In genomic region chr3:129249284-129250065, GRCh38 we compare ENCODE assay signal across 8 cellular contexts. TPM values are rescaled to one million over a fixed set of nuclear protein-coding genes. Genes with fewer than 3 reads are reported as not detected.
A peak's percentile ranks its signal among the peaks of the same experiment; 100 is the strongest.
DNase-seq lines count a peak whose midpoint lies in the region; ATAC-seq and TF ChIP-seq lines count a peak whose summit lies in the region.

A gene with protein sequence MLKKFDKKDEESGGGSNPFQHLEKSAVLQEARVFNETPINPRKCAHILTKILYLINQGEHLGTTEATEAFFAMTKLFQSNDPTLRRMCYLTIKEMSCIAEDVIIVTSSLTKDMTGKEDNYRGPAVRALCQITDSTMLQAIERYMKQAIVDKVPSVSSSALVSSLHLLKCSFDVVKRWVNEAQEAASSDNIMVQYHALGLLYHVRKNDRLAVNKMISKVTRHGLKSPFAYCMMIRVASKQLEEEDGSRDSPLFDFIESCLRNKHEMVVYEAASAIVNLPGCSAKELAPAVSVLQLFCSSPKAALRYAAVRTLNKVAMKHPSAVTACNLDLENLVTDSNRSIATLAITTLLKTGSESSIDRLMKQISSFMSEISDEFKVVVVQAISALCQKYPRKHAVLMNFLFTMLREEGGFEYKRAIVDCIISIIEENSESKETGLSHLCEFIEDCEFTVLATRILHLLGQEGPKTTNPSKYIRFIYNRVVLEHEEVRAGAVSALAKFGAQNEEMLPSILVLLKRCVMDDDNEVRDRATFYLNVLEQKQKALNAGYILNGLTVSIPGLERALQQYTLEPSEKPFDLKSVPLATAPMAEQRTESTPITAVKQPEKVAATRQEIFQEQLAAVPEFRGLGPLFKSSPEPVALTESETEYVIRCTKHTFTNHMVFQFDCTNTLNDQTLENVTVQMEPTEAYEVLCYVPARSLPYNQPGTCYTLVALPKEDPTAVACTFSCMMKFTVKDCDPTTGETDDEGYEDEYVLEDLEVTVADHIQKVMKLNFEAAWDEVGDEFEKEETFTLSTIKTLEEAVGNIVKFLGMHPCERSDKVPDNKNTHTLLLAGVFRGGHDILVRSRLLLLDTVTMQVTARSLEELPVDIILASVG (plus strand): TSS chr3:129249606. CDS start chr3:129249710, 104 bp downstream.

- peaks cover 5% of the 10 kb centered on the region for H3K36me3 Mint-ChIP-seq in activated naive CD4-positive, alpha-beta T cell treated with anti-CD3 and anti-CD28 coated beads, Interleukin-2, amount 50 U/mL, for 24 hours

- no peak for TF ChIP-seq EP300 in suprapubic skin (IDR thresholded peaks at IDR 0.05)

- POLR2A ChIA-PET in GM10248 (lab: Yijun Ruan, JAX), result interaction anchor here (0.6 to 1.9 kb wide), 3 partner anchors 59 to 95 kb away, joined by 5 to 8 read pairs (median 6); a partner anchor contains a TSS

- WGBS in suprapubic skin, result 2% methylated on average over 19 of the region's 48 CpGs

- peak within 1 kb of the TSS; percentile 83 for H3K4me3 ChIP-seq in suprapubic skin

- H3K9me3 ChIP-seq in suprapubic skin, result no peaks in the 10 kb centered on the region

- H3K9me3 Mint-ChIP-seq in activated naive CD4-positive, alpha-beta T cell treated with anti-CD3 and anti-CD28 coated beads, Interleukin-2, amount 50 U/mL, for 24 hours, result no peaks in the 10 kb centered on the region

- H3K4me1 Mint-ChIP-seq in activated naive CD4-positive, alpha-beta T cell treated with anti-CD3 and anti-CD28 coated beads, Interleukin-2, amount 50 U/mL, for 24 hours, result peaks cover 57% of the 10 kb centered on the region

- TF ChIP-seq POLR2A in suprapubic skin (IDR thresholded peaks at IDR 0.05), result peak; percentile 53 to 95

- peaks cover 25% of the 10 kb centered on the region for H3K36me3 ChIP-seq in suprapubic skin

- H3K27me3 Mint-ChIP-seq in activated naive CD4-positive, alpha-beta T cell treated with anti-CD3 and anti-CD28 coated beads, Interleukin-2, amount 50 U/mL, for 24 hours, result no peaks in the 10 kb centered on the region

- TF ChIP-seq CTCF in GM10248 (IDR thresholded peaks at IDR 0.05; ENCODE audit: control extremely low read depth, extremely low read depth, low read depth, missing control alignments), result no peak
- TF ChIP-seq CTCF in omental fat pad (IDR thresholded peaks at IDR 0.05), result no peak
- no peak for TF ChIP-seq CTCF in suprapubic skin (IDR thresholded peaks at IDR 0.05)

- DNase-seq in GM10248 (ENCODE audit: extremely low spot score), result peak; percentile 97
- peak; percentile 88 for DNase-seq in NCI-H1105 treated with DMSO at 0.1 percent for 48 hours (lab: John Stamatoyannopoulos, UW)
- peak; percentile 83 for DNase-seq in SKM-1 (lab: John Stamatoyannopoulos, UW; ENCODE audit: unreplicated experiment)
- peak; percentile 82 for DNase-seq in globus pallidus (ENCODE audit: low spot score)
- peak; percentile 54 for DNase-seq in omental fat pad (ENCODE audit: low spot score)
- peak; percentile 90 to 91 for DNase-seq in suprapubic skin (ENCODE audit: low spot score in 2 of 2)

- peak within 1 kb of the TSS; percentile 97 for H3K27ac Mint-ChIP-seq in activated naive CD4-positive, alpha-beta T cell treated with anti-CD3 and anti-CD28 coated beads, Interleukin-2, amount 50 U/mL, for 24 hours

- H3K4me1 ChIP-seq in suprapubic skin, result peaks cover 46% of the 10 kb centered on the region

- H3K27me3 ChIP-seq in suprapubic skin, result no peaks in the 10 kb centered on the region

- ATAC-seq in HG02623 (IDR thresholded peaks at IDR 0.05; ENCODE audit: unreplicated experiment), result peak; percentile 92
- peak; percentile 89 for ATAC-seq in omental fat pad (ENCODE audit: low FRiP score)

- CTCF ChIA-PET in GM10248 (lab: Yijun Ruan, JAX), result interaction anchor here (0.7 to 9.0 kb wide), 8 partner anchors 12 to 279 kb away, joined by 4 to 168 read pairs (median 6); partner anchors contain the start of gene RAB43

- peak within 1 kb of the TSS; percentile 88 for H3K27ac ChIP-seq in suprapubic skin

- peak within 1 kb of the TSS; percentile 94 for H3K4me3 Mint-ChIP-seq in activated naive CD4-positive, alpha-beta T cell treated with anti-CD3 and anti-CD28 coated beads, Interleukin-2, amount 50 U/mL, for 24 hours

RNA-seq across cellular contexts. Expression of the gene that starts here (rescaled TPM):
- total RNA-seq in omental fat pad (100 to 1,000 TPM; 107 to 148 (median 127) TPM), suprapubic skin (10 to 100 TPM; 77.1 to 95.3 (median 88.6) TPM)

Comparison
In these comparisons a context has a peak if more than half of its experiments do, and no peak if none do; other contexts are left out.
1. Peak in every context shown above with its lines: DNase-seq, ATAC-seq, H3K4me3 ChIP-seq and H3K27ac ChIP-seq.